8 cellular contexts compared by ENCODE assay signal in the genomic region with DNA sequence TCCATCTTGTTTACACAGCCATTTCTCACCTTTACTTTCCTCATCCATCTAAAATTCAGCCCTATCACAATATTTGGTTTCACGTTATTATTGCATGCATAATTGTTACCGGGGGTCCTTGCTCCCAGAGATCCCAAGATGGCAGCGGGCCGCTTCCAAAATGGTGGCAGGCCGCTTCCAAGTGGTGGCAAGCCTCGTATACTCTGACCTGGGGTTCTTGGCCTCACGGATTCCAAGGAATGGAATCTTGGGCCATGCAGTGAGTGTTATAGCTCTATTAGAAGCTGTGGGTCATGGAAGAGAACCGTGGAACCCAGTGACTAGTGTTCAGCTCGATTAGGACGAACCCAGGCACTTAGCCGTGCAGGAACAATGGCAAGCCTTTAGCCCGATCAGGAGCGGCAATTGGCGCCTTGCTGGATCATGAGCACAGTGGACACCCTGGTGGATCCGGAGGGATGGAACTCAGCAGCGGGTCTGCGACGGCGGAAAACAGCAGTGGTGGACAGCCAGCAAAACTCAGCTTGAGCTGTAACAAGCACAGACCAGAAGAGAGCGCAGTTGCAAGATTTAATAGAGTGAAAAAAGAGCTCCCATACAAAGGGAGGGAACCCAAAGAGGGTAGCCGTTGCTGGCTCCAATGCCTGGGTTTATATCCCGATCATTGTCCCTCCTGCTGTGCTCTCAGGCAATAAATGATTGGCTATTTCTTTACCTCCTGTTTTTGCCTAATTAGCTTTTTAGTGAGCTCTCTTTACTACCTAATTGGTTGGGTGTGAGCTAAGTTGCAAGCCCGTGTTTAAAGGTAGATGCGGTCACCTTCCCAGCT.
DNase-seq lines count a peak whose midpoint lies in the region; ATAC-seq, FAIRE-seq and TF ChIP-seq lines count a peak whose summit lies in the region.
"Not testable (repeated sequence)": the region's sequence is repeated elsewhere in the genome, so short reads cannot be mapped to it uniquely, and the experiment has no call there.

No MANE protein-coding gene starts in this region.

- DNase-seq in A172 (ENCODE audit: low spot score) (peak; percentile 26), GM23338 (ENCODE audit: low spot score) (peak; percentile 72), NCI-H146 treated with DMSO at 0.1 percent for 48 hours (lab: John Stamatoyannopoulos, UW; ENCODE audit: unreplicated experiment) (peak; percentile 54), WTC11 (ENCODE audit: low spot score) (peak; percentile 49), Right ventricle myocardium inferior (ENCODE audit: missing footprints) (peak; percentile 30), kidney (peak; percentile 33)
- not testable (repeated sequence) for DNase-seq in neural progenitor cell (ENCODE audit: low spot score)

- peak overlapping the region; percentile 92 for H3K27ac Mint-ChIP-seq in GM23338
- H3K27ac Mint-ChIP-seq in WTC11 = peak overlapping the region; percentile 91
- H3K27ac Mint-ChIP-seq in neural progenitor cell = not testable (repeated sequence)

- H3K9me3 ChIP-seq in kidney (ENCODE audit: control insufficient read depth in 1 of 2, low read length in 2 of 2); neural progenitor cell (ENCODE audit: low read depth): not testable (repeated sequence)

- TF ChIP-seq CTCF in GM23338 (conservative IDR thresholded peaks at IDR 0.05; ENCODE audit: low read depth in 2 of 2) = peak; percentile 33 to 41
- TF ChIP-seq CTCF in KMS-11 (conservative IDR thresholded peaks at IDR 0.05; ENCODE audit: low read depth, low read length); WTC11 (IDR thresholded peaks at IDR 0.05); kidney (IDR thresholded peaks at IDR 0.05; ENCODE audit: borderline replicate concordance, extremely low read depth, insufficient read depth): not testable (repeated sequence)
- TF ChIP-seq CTCF in neural progenitor cell (IDR thresholded peaks at IDR 0.05) = peak; percentile 7

- not testable (repeated sequence) for H3K9ac ChIP-seq in KMS-11; kidney (ENCODE audit: low read length in 2 of 2); neural progenitor cell

- H3K27ac ChIP-seq in GM23338 (ENCODE audit: low read depth) = peak overlapping the region; percentile 88
- peak overlapping the region; percentile 39; the same call in 1 of the 2 replicates for H3K27ac ChIP-seq in KMS-11
- not testable (repeated sequence) for H3K27ac ChIP-seq in kidney (ENCODE audit: low read depth in 2 of 2, low read length in 2 of 2); neural progenitor cell

- peaks cover 14% of the 10 kb centered on the region; the same call in 1 of the 2 replicates for H3F3A ChIP-seq in GM23338 (replicated peaks; ENCODE audit: low read depth)
- not testable (repeated sequence) for H3F3A ChIP-seq in neural progenitor cell (ENCODE audit: low read depth)

- H3K4me3 ChIP-seq in GM23338; KMS-11 (IDR thresholded peaks at IDR 0.05; ENCODE audit: insufficient read depth, low read depth, low read length); kidney (ENCODE audit: low read length in 2 of 2); neural progenitor cell: not testable (repeated sequence)

- H3K4me2 ChIP-seq in GM23338, neural progenitor cell: not testable (repeated sequence)
- H3K4me2 ChIP-seq in KMS-11 = peak overlapping the region; percentile 44

- H3K36me3 Mint-ChIP-seq in GM23338 (ENCODE audit: low read depth) (peaks cover 91% of the 10 kb centered on the region), WTC11 (peaks cover 90% of the 10 kb centered on the region)
- H3K36me3 Mint-ChIP-seq in neural progenitor cell = not testable (repeated sequence)

- H3K36me3 ChIP-seq in GM23338 (ENCODE audit: insufficient read depth) = peaks cover 37% of the 10 kb centered on the region
- not testable (repeated sequence) for H3K36me3 ChIP-seq in KMS-11 (ENCODE audit: insufficient read depth); kidney (ENCODE audit: control insufficient read depth in 1 of 2, insufficient read depth in 2 of 2, low read length in 2 of 2); neural progenitor cell

- H2AFZ ChIP-seq in GM23338; KMS-11 (ENCODE audit: low read depth); neural progenitor cell (replicated peaks): not testable (repeated sequence)

- CTCF ChIA-PET in WTC11 (lab: Charles Lee) = interaction anchor here (0.8 to 1.3 kb wide), 3 partner anchors 9 to 388 kb away, joined by 3 read pairs; no protein-coding TSS in a partner anchor

- H3K9me3 Mint-ChIP-seq in GM23338 (peaks cover 37% of the 10 kb centered on the region), WTC11 (peaks cover 30% of the 10 kb centered on the region)
- H3K9me3 Mint-ChIP-seq in neural progenitor cell = not testable (repeated sequence)

- H3K79me2 ChIP-seq in GM23338 (replicated peaks; ENCODE audit: insufficient read depth) = peaks cover 74% of the 10 kb centered on the region
- not testable (repeated sequence) for H3K79me2 ChIP-seq in KMS-11 (ENCODE audit: insufficient read depth, low read depth); neural progenitor cell (ENCODE audit: low read depth)

- not testable (repeated sequence) for FAIRE-seq in kidney (lab: Jason Lieb, UNC)

- H3K4me1 Mint-ChIP-seq in GM23338 = peaks cover 49% of the 10 kb centered on the region
- peaks cover 77% of the 10 kb centered on the region for H3K4me1 Mint-ChIP-seq in WTC11
- not testable (repeated sequence) for H3K4me1 Mint-ChIP-seq in neural progenitor cell

- H3K9me2 ChIP-seq in GM23338 (ENCODE audit: insufficient read depth) = not testable (repeated sequence)

- peaks cover 10% of the 10 kb centered on the region for H4K20me1 ChIP-seq in GM23338 (replicated peaks; ENCODE audit: insufficient read depth)
- not testable (repeated sequence) for H4K20me1 ChIP-seq in KMS-11 (ENCODE audit: insufficient read depth); neural progenitor cell (ENCODE audit: low read depth)

- H3K4me3 Mint-ChIP-seq in GM23338 = peak overlapping the region; percentile 20; the same call in 1 of the 3 replicates
- H3K4me3 Mint-ChIP-seq in WTC11 = peak overlapping the region; percentile 35
- H3K4me3 Mint-ChIP-seq in neural progenitor cell = not testable (repeated sequence)

- peaks cover 44% of the 10 kb centered on the region for H3K27me3 Mint-ChIP-seq in GM23338 (ENCODE audit: insufficient read depth, low read depth, poor library complexity)
- H3K27me3 Mint-ChIP-seq in WTC11 (ENCODE audit: low read depth); neural progenitor cell (ENCODE audit: insufficient read depth, low read depth): not testable (repeated sequence)

- intact Hi-C loops in Right ventricle myocardium inferior (cut with DNase I); kidney (cut with DNase I): not testable (repeated sequence)

- ATAC-seq in GM23338 = peak; percentile 18
- ATAC-seq in WTC11 = peak; percentile 38
- not testable (repeated sequence) for ATAC-seq in Right ventricle myocardium inferior

- POLR2A ChIA-PET in WTC11 (lab: Charles Lee) = interaction anchor here (1.4 kb wide), 1 partner anchor 337 kb away, joined by 6 read pairs; no protein-coding TSS in a partner anchor

- H3K4me1 ChIP-seq in GM23338 (ENCODE audit: insufficient read depth) (peaks cover 24% of the 10 kb centered on the region), KMS-11 (ENCODE audit: low read depth, poor library complexity, severe bottlenecking) (peaks cover 31% of the 10 kb centered on the region)
- not testable (repeated sequence) for H3K4me1 ChIP-seq in kidney (ENCODE audit: control insufficient read depth in 1 of 2, insufficient read depth in 1 of 2, low read depth in 1 of 2, low read length in 2 of 2); neural progenitor cell

- not testable (repeated sequence) for H3K27me3 ChIP-seq in GM23338 (ENCODE audit: insufficient read depth); KMS-11 (ENCODE audit: insufficient read depth, low read depth); neural progenitor cell

TF ChIP-seq in GM23338, 12 proteins besides CTCF, POLR2A, EP300 and RAD21:
- TF ChIP-seq POLR2AphosphoS5 (IDR thresholded peaks at IDR 0.05; ENCODE audit: low read depth) = peak; percentile 85
- 0 out of 2 replicates have a peak, but pooled peaks have one; percentile 55 for TF ChIP-seq ZNF114 (CRISPR knock-in tag; IDR thresholded peaks at IDR 0.05)

TF ChIP-seq in WTC11, 78 proteins besides CTCF, POLR2A, EP300 and RAD21 (continues in another document):
- peak; percentile 89 for TF ChIP-seq ZNF416 (CRISPR knock-in tag; IDR thresholded peaks at IDR 0.05)
- TF ChIP-seq TEAD1 (CRISPR knock-in tag; IDR thresholded peaks at IDR 0.05) = 0 out of 2 replicates have a peak, but pooled peaks have one; percentile 37
- 0 out of 2 replicates have a peak, but pooled peaks have one; percentile 31 for TF ChIP-seq ATF1 (CRISPR knock-in tag; IDR thresholded peaks at IDR 0.05)
